Comparison of ENCODE assay signal across 18 cellular contexts in the genomic region with DNA sequence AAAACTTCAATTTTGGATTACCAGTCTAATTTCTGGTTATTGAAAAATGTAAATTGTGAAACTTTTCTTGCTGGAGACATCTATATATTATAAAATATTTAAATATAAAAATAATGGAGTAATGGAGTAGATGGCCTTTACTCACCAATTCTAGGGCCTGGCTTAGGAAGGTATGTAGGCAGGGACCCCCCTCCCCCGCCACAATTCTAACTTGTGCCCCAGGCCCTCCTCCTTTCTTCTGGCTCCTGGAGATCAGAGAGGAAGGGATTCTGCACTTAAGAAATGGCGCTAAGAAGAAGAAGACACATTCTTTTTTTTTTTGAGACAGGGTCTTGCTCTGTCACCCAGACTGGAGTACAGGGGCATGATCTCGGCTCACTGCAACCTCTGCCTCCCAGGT. TPM values are rescaled to one million over a fixed set of nuclear protein-coding genes. Genes with fewer than 3 reads are reported as not detected.
DNase-seq lines count a peak whose midpoint lies in the region; ATAC-seq, FAIRE-seq and TF ChIP-seq lines count a peak whose summit lies in the region.
"Had no signal": no experiment of that assay in that cellular context is flagged by ENCODE, and none has a peak within 500 bp of the region (broad histone marks: within the 10 kb centered on the region; RNA-seq: fewer than 3 reads in every experiment).

No MANE protein-coding gene starts in this region.

- ATAC-seq in WTC11: peak; percentile 48
- ATAC-seq: GM12878, HCT116 had no signal

- no peak overlapping the region for H4K5ac ChIP-seq in mesendoderm (ENCODE audit: low read length)

- H3K4ac ChIP-seq in mesendoderm (ENCODE audit: low read depth, low read length): no peak overlapping the region

- no peak overlapping the region for H3K27ac Mint-ChIP-seq in WTC11
- H3K27ac Mint-ChIP-seq in activated naive CD8-positive, alpha-beta T cell treated with anti-CD3 and anti-CD28 coated beads for 36 hours: no peak overlapping the region
- H3K27ac Mint-ChIP-seq: CD4-positive, alpha-beta memory T cell had no signal

- H4K8ac ChIP-seq in mesendoderm (ENCODE audit: low read depth, low read length): no peak overlapping the region

- POLR2A ChIA-PET in WTC11 (lab: Charles Lee): no interaction called here

- DNase-seq in ELF-1 (ENCODE audit: low read depth, low spot score) (peak; percentile 67), WTC11 (ENCODE audit: low spot score) (no peak), mesendoderm (peak; percentile 68), urothelium cell line (ENCODE audit: low spot score) (no peak)
- no peak for DNase-seq in activated naive CD8-positive, alpha-beta T cell treated with anti-CD3 and anti-CD28 coated beads for 36 hours
- DNase-seq: C1 segment of cervical spinal cord; Calu3; CD4-positive, alpha-beta memory T cell; COR-L47; DMS53; DMS79 treated with DMSO at 0.1 percent for 48 hours; GDM1; GOT3 had no signal

- H3K56ac ChIP-seq in mesendoderm (ENCODE audit: low read length): no peak overlapping the region

- H3K27ac ChIP-seq in mesendoderm (ENCODE audit: low read depth, low read length): no peak overlapping the region

- no peaks in the 10 kb centered on the region for H3K79me2 ChIP-seq in mesendoderm (ENCODE audit: control insufficient read depth, insufficient read depth, low read length)

- no peak overlapping the region for H3K4me3 ChIP-seq in mesendoderm (ENCODE audit: low read length)
- H3K4me3 ChIP-seq: GM12878 had no signal

- no peaks in the 10 kb centered on the region for H3K9me3 Mint-ChIP-seq in WTC11
- no peaks in the 10 kb centered on the region for H3K9me3 Mint-ChIP-seq in activated naive CD8-positive, alpha-beta T cell treated with anti-CD3 and anti-CD28 coated beads for 36 hours
- H3K9me3 Mint-ChIP-seq: CD4-positive, alpha-beta memory T cell had no signal

- TF ChIP-seq CTCF in WTC11 (IDR thresholded peaks at IDR 0.05): no peak

- no peak overlapping the region for H3K9ac ChIP-seq in mesendoderm (ENCODE audit: low read length)

- no peak overlapping the region for H3K18ac ChIP-seq in mesendoderm (ENCODE audit: low read length)

- peaks cover 2% of the 10 kb centered on the region; the same call in 1 of the 2 replicates for H3K36me3 Mint-ChIP-seq in WTC11
- no peaks in the 10 kb centered on the region for H3K36me3 Mint-ChIP-seq in activated naive CD8-positive, alpha-beta T cell treated with anti-CD3 and anti-CD28 coated beads for 36 hours
- H3K36me3 Mint-ChIP-seq: CD4-positive, alpha-beta memory T cell had no signal

- no peak overlapping the region for H3K4me3 Mint-ChIP-seq in WTC11
- no peak overlapping the region for H3K4me3 Mint-ChIP-seq in activated naive CD8-positive, alpha-beta T cell treated with anti-CD3 and anti-CD28 coated beads for 36 hours
- H3K4me3 Mint-ChIP-seq: CD4-positive, alpha-beta memory T cell had no signal

- FAIRE-seq in G401.6 (lab: Jason Lieb, UNC) (peak; percentile 87), urothelium cell line (lab: Jason Lieb, UNC) (no peak)
- FAIRE-seq: GM12878, GM19239, H54 had no signal

- peaks cover 83% of the 10 kb centered on the region for H3K4me1 Mint-ChIP-seq in WTC11
- H3K4me1 Mint-ChIP-seq in activated naive CD8-positive, alpha-beta T cell treated with anti-CD3 and anti-CD28 coated beads for 36 hours: no peaks in the 10 kb centered on the region
- H3K4me1 Mint-ChIP-seq: CD4-positive, alpha-beta memory T cell had no signal

- WGBS in mesendoderm (ENCODE audit: extremely low coverage, insufficient coverage, low lambda C conversion rate): no CpG with 5 or more reads among the region's 3 CpGs

- H2BK5ac ChIP-seq in mesendoderm (ENCODE audit: low read length): no peak overlapping the region

- peaks cover 23% of the 10 kb centered on the region for H3K4me1 ChIP-seq in mesendoderm (ENCODE audit: control insufficient read depth, low read depth, low read length)

- no peak overlapping the region for H3K23ac ChIP-seq in mesendoderm (ENCODE audit: low read length)

- H3K4me2 ChIP-seq in mesendoderm (ENCODE audit: low read length): no peak overlapping the region

- H3K36me3 ChIP-seq in mesendoderm (ENCODE audit: control insufficient read depth, insufficient read depth, low read length): no peaks in the 10 kb centered on the region

- no peaks in the 10 kb centered on the region for H3K27me3 ChIP-seq in mesendoderm (ENCODE audit: insufficient read depth, low read length, poor library complexity)

- H2AK5ac ChIP-seq in mesendoderm (ENCODE audit: low read length): no peak overlapping the region

- peaks cover 3% of the 10 kb centered on the region for H3K79me1 ChIP-seq in mesendoderm (ENCODE audit: low read length)

- CTCF ChIA-PET in WTC11 (lab: Charles Lee): no interaction called here

- no peak overlapping the region for H2BK120ac ChIP-seq in mesendoderm (ENCODE audit: low read depth, low read length)

- H3K27me3 Mint-ChIP-seq in WTC11 (ENCODE audit: low read depth): no peaks in the 10 kb centered on the region
- H3K27me3 Mint-ChIP-seq in activated naive CD8-positive, alpha-beta T cell treated with anti-CD3 and anti-CD28 coated beads for 36 hours: peaks cover 12% of the 10 kb centered on the region

- no peak overlapping the region for H2BK15ac ChIP-seq in mesendoderm (replicated peaks; ENCODE audit: low read depth)

TF ChIP-seq in WTC11, 78 proteins besides CTCF, POLR2A, EP300 and RAD21 (continues in another document):
- TF ChIP-seq, protein P1, sequence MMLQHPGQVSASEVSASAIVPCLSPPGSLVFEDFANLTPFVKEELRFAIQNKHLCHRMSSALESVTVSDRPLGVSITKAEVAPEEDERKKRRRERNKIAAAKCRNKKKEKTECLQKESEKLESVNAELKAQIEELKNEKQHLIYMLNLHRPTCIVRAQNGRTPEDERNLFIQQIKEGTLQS (CRISPR knock-in tag; conservative IDR thresholded peaks at IDR 0.05): no peak
- TF ChIP-seq ATF1 (CRISPR knock-in tag; IDR thresholded peaks at IDR 0.05) (no peak), ETV6 (CRISPR knock-in tag; IDR thresholded peaks at IDR 0.05) (no peak), CBFB (CRISPR knock-in tag; IDR thresholded peaks at IDR 0.05; ENCODE audit: low read depth) (no peak), KAT7 (CRISPR knock-in tag; IDR thresholded peaks at IDR 0.05; ENCODE audit: borderline replicate concordance) (no peak), TEAD1 (CRISPR knock-in tag; IDR thresholded peaks at IDR 0.05) (no peak), NR1H2 (CRISPR knock-in tag; IDR thresholded peaks at IDR 0.05) (no peak), ELF4 (CRISPR knock-in tag; IDR thresholded peaks at IDR 0.05; ENCODE audit: low read depth) (no peak), TP53 (CRISPR knock-in tag; IDR thresholded peaks at IDR 0.05) (no peak), ZNF219 (CRISPR knock-in tag; IDR thresholded peaks at IDR 0.05; ENCODE audit: borderline replicate concordance) (no peak), FOXK1 (CRISPR knock-in tag; IDR thresholded peaks at IDR 0.05) (no peak)
- TF ChIP-seq, protein P2, sequence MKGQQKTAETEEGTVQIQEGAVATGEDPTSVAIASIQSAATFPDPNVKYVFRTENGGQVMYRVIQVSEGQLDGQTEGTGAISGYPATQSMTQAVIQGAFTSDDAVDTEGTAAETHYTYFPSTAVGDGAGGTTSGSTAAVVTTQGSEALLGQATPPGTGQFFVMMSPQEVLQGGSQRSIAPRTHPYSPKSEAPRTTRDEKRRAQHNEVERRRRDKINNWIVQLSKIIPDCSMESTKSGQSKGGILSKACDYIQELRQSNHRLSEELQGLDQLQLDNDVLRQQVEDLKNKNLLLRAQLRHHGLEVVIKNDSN (CRISPR knock-in tag; IDR thresholded peaks at IDR 0.05): no peak
- TF ChIP-seq, protein P3, sequence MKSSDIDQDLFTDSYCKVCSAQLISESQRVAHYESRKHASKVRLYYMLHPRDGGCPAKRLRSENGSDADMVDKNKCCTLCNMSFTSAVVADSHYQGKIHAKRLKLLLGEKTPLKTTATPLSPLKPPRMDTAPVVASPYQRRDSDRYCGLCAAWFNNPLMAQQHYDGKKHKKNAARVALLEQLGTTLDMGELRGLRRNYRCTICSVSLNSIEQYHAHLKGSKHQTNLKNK (CRISPR knock-in tag; IDR thresholded peaks at IDR 0.05): no peak
- TF ChIP-seq, protein P4, sequence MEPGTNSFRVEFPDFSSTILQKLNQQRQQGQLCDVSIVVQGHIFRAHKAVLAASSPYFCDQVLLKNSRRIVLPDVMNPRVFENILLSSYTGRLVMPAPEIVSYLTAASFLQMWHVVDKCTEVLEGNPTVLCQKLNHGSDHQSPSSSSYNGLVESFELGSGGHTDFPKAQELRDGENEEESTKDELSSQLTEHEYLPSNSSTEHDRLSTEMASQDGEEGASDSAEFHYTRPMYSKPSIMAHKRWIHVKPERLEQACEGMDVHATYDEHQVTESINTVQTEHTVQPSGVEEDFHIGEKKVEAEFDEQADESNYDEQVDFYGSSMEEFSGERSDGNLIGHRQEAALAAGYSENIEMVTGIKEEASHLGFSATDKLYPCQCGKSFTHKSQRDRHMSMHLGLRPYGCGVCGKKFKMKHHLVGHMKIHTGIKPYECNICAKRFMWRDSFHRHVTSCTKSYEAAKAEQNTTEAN (CRISPR knock-in tag; IDR thresholded peaks at IDR 0.05): no peak
- TF ChIP-seq, protein P5, sequence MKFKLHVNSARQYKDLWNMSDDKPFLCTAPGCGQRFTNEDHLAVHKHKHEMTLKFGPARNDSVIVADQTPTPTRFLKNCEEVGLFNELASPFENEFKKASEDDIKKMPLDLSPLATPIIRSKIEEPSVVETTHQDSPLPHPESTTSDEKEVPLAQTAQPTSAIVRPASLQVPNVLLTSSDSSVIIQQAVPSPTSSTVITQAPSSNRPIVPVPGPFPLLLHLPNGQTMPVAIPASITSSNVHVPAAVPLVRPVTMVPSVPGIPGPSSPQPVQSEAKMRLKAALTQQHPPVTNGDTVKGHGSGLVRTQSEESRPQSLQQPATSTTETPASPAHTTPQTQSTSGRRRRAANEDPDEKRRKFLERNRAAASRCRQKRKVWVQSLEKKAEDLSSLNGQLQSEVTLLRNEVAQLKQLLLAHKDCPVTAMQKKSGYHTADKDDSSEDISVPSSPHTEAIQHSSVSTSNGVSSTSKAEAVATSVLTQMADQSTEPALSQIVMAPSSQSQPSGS (CRISPR knock-in tag; IDR thresholded peaks at IDR 0.05; ENCODE audit: borderline replicate concordance, low read depth): no peak
- TF ChIP-seq, protein P6, sequence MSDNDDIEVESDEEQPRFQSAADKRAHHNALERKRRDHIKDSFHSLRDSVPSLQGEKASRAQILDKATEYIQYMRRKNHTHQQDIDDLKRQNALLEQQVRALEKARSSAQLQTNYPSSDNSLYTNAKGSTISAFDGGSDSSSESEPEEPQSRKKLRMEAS (CRISPR knock-in tag; IDR thresholded peaks at IDR 0.05): no peak

RNA-seq across cellular contexts. Expression of a gene that starts 49.5 kb away (rescaled TPM):
- total RNA-seq in WTC11 (2021): 57.3 to 69.5 TPM (median 67.1 TPM) in 3 replicates
- 8.1 TPM for polyA plus RNA-seq in mesendoderm (2013, experiment 1 of 2)
- polyA plus RNA-seq in mesendoderm (2013, experiment 2 of 2): 8.8 TPM
- total RNA-seq in activated naive CD8-positive, alpha-beta T cell treated with anti-CD3 and anti-CD28 coated beads for 36 hours: not detected
- total RNA-seq: CD4-positive, alpha-beta memory T cell had no signal
- polyA plus RNA-seq: CD4-positive, alpha-beta memory T cell had no signal

Comparison
In these comparisons a context has a peak if more than half of its experiments do, and no peak if none do; other contexts are left out.
1. DNase-seq: peak in ELF-1 (single experiment) and mesendoderm (single experiment); none in WTC11 (single experiment), urothelium cell line (single experiment) and activated naive CD8-positive, alpha-beta T cell treated with anti-CD3 and anti-CD28 coated beads for 36 hours (single experiment).
2. RNA of a gene that starts 49.5 kb away (total RNA-seq): 57.3 to 69.5 TPM in WTC11; not detected in activated naive CD8-positive, alpha-beta T cell treated with anti-CD3 and anti-CD28 coated beads for 36 hours; every median in the first group is over 10 times any median in the second.